In the genomic region with DNA sequence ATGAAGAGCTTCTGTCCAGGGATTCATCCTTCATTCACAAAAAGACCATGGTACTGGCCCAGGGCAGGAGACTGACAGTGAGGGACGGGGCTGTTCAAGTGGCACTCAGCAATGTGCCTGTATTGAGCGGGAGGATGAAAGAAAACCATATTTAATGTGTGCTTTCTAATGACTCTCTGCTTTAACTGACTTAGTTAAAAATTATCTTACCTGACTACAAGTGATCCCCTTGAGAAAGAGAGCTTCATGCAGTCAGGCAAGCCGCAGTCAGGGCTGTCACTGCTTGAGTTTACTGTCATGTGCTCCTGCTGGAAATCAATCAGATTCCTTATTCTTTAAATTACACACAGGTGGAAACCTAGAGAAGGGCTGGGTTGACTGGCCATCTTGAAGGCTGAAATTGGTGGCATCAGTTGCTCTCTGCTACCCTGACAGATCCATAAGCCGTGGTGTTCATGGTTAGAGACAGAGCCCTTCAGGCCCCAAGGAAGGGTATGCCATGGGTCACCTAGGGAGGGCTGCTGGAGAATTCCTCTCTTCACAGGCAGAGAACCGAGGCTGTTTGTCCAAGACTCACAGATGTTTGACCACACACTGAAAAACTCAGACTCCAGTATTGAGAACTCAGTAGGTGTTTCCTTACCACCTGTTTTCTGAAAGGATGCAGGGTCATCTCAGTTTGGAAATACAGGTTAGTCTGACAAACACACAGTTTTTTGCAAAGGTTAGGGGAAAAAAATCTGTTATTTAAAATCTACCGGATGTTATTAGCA, we compare ENCODE assay signal across 13 cellular contexts.
DNase-seq lines count a peak whose midpoint lies in the region; ATAC-seq and TF ChIP-seq lines count a peak whose summit lies in the region.
"Had no signal": no experiment of that assay in that cellular context is flagged by ENCODE, and none has a peak within 500 bp of the region (broad histone marks: within the 10 kb centered on the region; RNA-seq: fewer than 3 reads in every experiment).

No MANE protein-coding gene starts in this region.

- H3K27ac ChIP-seq in sigmoid colon, result peak overlapping the region in 3 of 4 donors; percentile 45 to 61 (median 58)
- H3K27ac ChIP-seq in left ventricle myocardium inferior (replicated peaks), result no peak overlapping the region
- H3K27ac ChIP-seq: uterus had no signal

- no peak for TF ChIP-seq EP300 in sigmoid colon (IDR thresholded peaks at IDR 0.05)

- no peak overlapping the region for H3K4me3 ChIP-seq in sigmoid colon
- H3K4me3 ChIP-seq in left ventricle myocardium inferior, result no peak overlapping the region
- H3K4me3 ChIP-seq: MG63, uterus had no signal

- H3K27ac Mint-ChIP-seq in activated B cell treated with CpG ODN at 0.5 μM for 24 hours, result peak overlapping the region; percentile 85

- WGBS in sigmoid colon, 2 donors, result 18 to 62% methylated on average over 6 of the region's 6 CpGs

- H3K4me1 Mint-ChIP-seq in activated B cell treated with CpG ODN at 0.5 μM for 24 hours, result peaks cover 96% of the 10 kb centered on the region

- no peaks in the 10 kb centered on the region for H3K36me3 Mint-ChIP-seq in activated B cell treated with CpG ODN at 0.5 μM for 24 hours (ENCODE audit: low read depth)
- H3K36me3 Mint-ChIP-seq: brain had no signal

- TF ChIP-seq CTCF in activated B cell treated with CpG ODN at 0.5 μM for 24 hours (IDR thresholded peaks at IDR 0.05), result no peak
- TF ChIP-seq CTCF in sigmoid colon (IDR thresholded peaks at IDR 0.05), result no peak
- no peak for TF ChIP-seq CTCF in left ventricle myocardium inferior (IDR thresholded peaks at IDR 0.05; ENCODE audit: borderline replicate concordance)

- H3K27me3 ChIP-seq in sigmoid colon (no peaks in the 10 kb centered on the region), left ventricle myocardium inferior (ENCODE audit: low read depth) (no peaks in the 10 kb centered on the region)
- H3K27me3 ChIP-seq: MG63, uterus had no signal

- H3K9me3 ChIP-seq in sigmoid colon, result no peaks in the 10 kb centered on the region
- no peaks in the 10 kb centered on the region for H3K9me3 ChIP-seq in left ventricle myocardium inferior (replicated peaks)
- H3K9me3 ChIP-seq: MG63, uterus had no signal

- POLR2A ChIA-PET in activated B cell treated with CpG ODN at 0.5 μM for 24 hours (lab: Charles Lee), result interaction anchor here (1.0 to 3.0 kb wide), 7 partner anchors 14 to 70 kb away, joined by 3 to 27 read pairs (median 3); no protein-coding TSS in a partner anchor

- H3K9me3 Mint-ChIP-seq in activated B cell treated with CpG ODN at 0.5 μM for 24 hours, result no peaks in the 10 kb centered on the region
- H3K9me3 Mint-ChIP-seq: brain had no signal

- H3K4me1 ChIP-seq in sigmoid colon, result peaks cover 0 to 86% (median 74%) of the 10 kb centered on the region in 4 donors
- peaks cover 82% of the 10 kb centered on the region for H3K4me1 ChIP-seq in left ventricle myocardium inferior
- H3K4me1 ChIP-seq: uterus had no signal

- H3K4me3 Mint-ChIP-seq in activated B cell treated with CpG ODN at 0.5 μM for 24 hours, result peak overlapping the region; percentile 49
- H3K4me3 Mint-ChIP-seq: brain had no signal

- no peaks in the 10 kb centered on the region for H3K36me3 ChIP-seq in sigmoid colon
- H3K36me3 ChIP-seq in left ventricle myocardium inferior, result no peaks in the 10 kb centered on the region
- H3K36me3 ChIP-seq: uterus had no signal

- no peaks in the 10 kb centered on the region for H3K27me3 Mint-ChIP-seq in activated B cell treated with CpG ODN at 0.5 μM for 24 hours
- H3K27me3 Mint-ChIP-seq: brain had no signal

- ATAC-seq in GM19043 (IDR thresholded peaks at IDR 0.05; ENCODE audit: low read depth, unreplicated experiment) (peak; percentile 39), HG03025 (IDR thresholded peaks at IDR 0.05; ENCODE audit: low FRiP score, unreplicated experiment) (peak; percentile 38), activated B cell treated with CpG ODN at 0.5 μM for 24 hours (ENCODE audit: low read depth) (peak; percentile 5)

- no peak for TF ChIP-seq POLR2A in sigmoid colon (IDR thresholded peaks at IDR 0.05)

- DNase-seq in activated B cell treated with CpG ODN at 0.5 μM for 24 hours (no peak), sigmoid colon (no peak), DMS153 treated with DMSO at 0.1 percent for 48 hours (lab: John Stamatoyannopoulos, UW; ENCODE audit: unreplicated experiment) (no peak), NCI-H2171 treated with DMSO at 0.1 percent for 48 hours (lab: John Stamatoyannopoulos, UW) (no peak), left ventricle myocardium inferior (no peak)
- no peak for DNase-seq in activated CD4-positive, alpha-beta T cell treated with anti-CD3 and anti-CD28 coated beads, Interleukin-2, amount 50 U/mL, for 1 hour
- DNase-seq: EL, MG63, SHP77 treated with DMSO at 0.1 percent for 48 hours, uterus had no signal

- CTCF ChIA-PET in activated B cell treated with CpG ODN at 0.5 μM for 24 hours (lab: Charles Lee), result no interaction called here

- intact Hi-C loops in activated B cell treated with CpG ODN at 0.5 μM for 24 hours (cut with micrococcal nuclease) (loop anchor here (2.0 to 5.0 kb wide), 7 partner anchors 15 to 783 kb away; a partner anchor contains a TSS), sigmoid colon (cut with DNase I) (no loop called here), left ventricle myocardium inferior (cut with micrococcal nuclease) (no loop called here)
